In genomic region chr10:123148414-123149161, GRCh38 we compare ENCODE assay signal across 9 cellular contexts. TPM values are rescaled to one million over a fixed set of nuclear protein-coding genes. Genes with fewer than 3 reads are reported as not detected.
A peak's percentile ranks its signal among the peaks of the same experiment; 100 is the strongest.
DNase-seq lines count a peak whose midpoint lies in the region; ATAC-seq lines count a peak whose summit lies in the region.
"Had no signal": no experiment of that assay in that cellular context is flagged by ENCODE, and none has a peak within 500 bp of the region (broad histone marks: within the 10 kb centered on the region; RNA-seq: fewer than 3 reads in every experiment).

No MANE protein-coding gene starts in this region.

- H3K4me1 Mint-ChIP-seq in activated T-helper 2 cell treated with anti-CD3 and anti-CD28 coated beads, Interferon-gamma antibody, Interleukin-2, Interleukin-4, amounts not matched to agents 10 μg/mL and 5 μg/mL and 100 μg/mL, durations not matched to agents 14 hours and 24 hours and 36 hours (ENCODE audit: low read depth): peaks cover 29% of the 10 kb centered on the region
- H3K4me1 Mint-ChIP-seq in naive thymus-derived CD4-positive, alpha-beta T cell: peaks cover 29 to 76% (median 63%) of the 10 kb centered on the region in 7 donors

- H3K4me1 ChIP-seq in naive thymus-derived CD4-positive, alpha-beta T cell (ENCODE audit: control insufficient read depth in 2 of 2, insufficient read depth in 2 of 2, low read length in 2 of 2): peaks cover 30 to 75% of the 10 kb centered on the region in 2 donors

- no peak overlapping the region for H3K27ac ChIP-seq in naive thymus-derived CD4-positive, alpha-beta T cell (ENCODE audit: low read depth, low read length)

- peak overlapping the region; percentile 52 for H3K4me3 ChIP-seq in naive thymus-derived CD4-positive, alpha-beta T cell (ENCODE audit: low read length)
- H3K4me3 ChIP-seq: mucosa of descending colon had no signal

- POLR2A ChIA-PET in naive thymus-derived CD4-positive, alpha-beta T cell (lab: Charles Lee): interaction anchor here (1.1 to 2.8 kb wide), 2 partner anchors 12 to 141 kb away, joined by 3 to 16 read pairs; no protein-coding TSS in a partner anchor

- no peaks in the 10 kb centered on the region for H3K9me3 ChIP-seq in naive thymus-derived CD4-positive, alpha-beta T cell (ENCODE audit: control insufficient read depth in 2 of 3, low read length in 3 of 3)
- H3K9me3 ChIP-seq: mucosa of descending colon had no signal

- intact Hi-C loops in activated T-helper 2 cell treated with anti-CD3 and anti-CD28 coated beads, Interferon-gamma antibody, Interleukin-2, Interleukin-4, amounts not matched to agents 10 μg/mL and 5 μg/mL and 100 μg/mL, durations not matched to agents 14 hours and 24 hours and 36 hours (cut with micrococcal nuclease): loop anchor here (2.0 to 10.0 kb wide), 2 partner anchors 14 to 946 kb away; partner anchors contain the start of genes CHST15 and HMX3
- intact Hi-C loops in naive thymus-derived CD4-positive, alpha-beta T cell (cut with micrococcal nuclease): loop anchor here (1.0 kb wide), 2 partner anchors 8 to 11 kb away; no protein-coding TSS in a partner anchor

- H3K27ac Mint-ChIP-seq in activated T-helper 2 cell treated with anti-CD3 and anti-CD28 coated beads, Interferon-gamma antibody, Interleukin-2, Interleukin-4, amounts not matched to agents 10 μg/mL and 5 μg/mL and 100 μg/mL, durations not matched to agents 14 hours and 24 hours and 36 hours: no peak overlapping the region
- peak overlapping the region in 3 of 9 donors; percentile 37 to 66 (median 54) for H3K27ac Mint-ChIP-seq in naive thymus-derived CD4-positive, alpha-beta T cell

- peak overlapping the region; percentile 57 for H3K4me3 Mint-ChIP-seq in activated T-helper 2 cell treated with anti-CD3 and anti-CD28 coated beads, Interferon-gamma antibody, Interleukin-2, Interleukin-4, amounts not matched to agents 10 μg/mL and 5 μg/mL and 100 μg/mL, durations not matched to agents 14 hours and 24 hours and 36 hours (ENCODE audit: low read depth)
- H3K4me3 Mint-ChIP-seq in naive thymus-derived CD4-positive, alpha-beta T cell: peak overlapping the region; percentile 62 to 91 (median 89)

- H3K36me3 ChIP-seq in naive thymus-derived CD4-positive, alpha-beta T cell (ENCODE audit: control insufficient read depth in 2 of 3, insufficient read depth in 3 of 3, low read length in 3 of 3): no peaks in the 10 kb centered on the region

- no peaks in the 10 kb centered on the region for H3K9me3 Mint-ChIP-seq in activated T-helper 2 cell treated with anti-CD3 and anti-CD28 coated beads, Interferon-gamma antibody, Interleukin-2, Interleukin-4, amounts not matched to agents 10 μg/mL and 5 μg/mL and 100 μg/mL, durations not matched to agents 14 hours and 24 hours and 36 hours
- H3K9me3 Mint-ChIP-seq in naive thymus-derived CD4-positive, alpha-beta T cell: peaks cover 0 to 4% (median 0%) of the 10 kb centered on the region in 11 donors

- DNase-seq in DMS114 treated with DMSO at 0.1 percent for 48 hours (lab: John Stamatoyannopoulos, UW; ENCODE audit: unreplicated experiment) (peak; percentile 28), HK-2 (ENCODE audit: unreplicated experiment) (peak; percentile 58), SIG-M5 (lab: John Stamatoyannopoulos, UW) (no peak), NCI-H2196 treated with DMSO at 0.1 percent for 48 hours (lab: John Stamatoyannopoulos, UW; ENCODE audit: unreplicated experiment) (no peak)
- no peak for DNase-seq in activated T-helper 2 cell treated with anti-CD3 and anti-CD28 coated beads, Interferon-gamma antibody, Interleukin-2, Interleukin-4, amounts not matched to agents 10 μg/mL and 5 μg/mL and 100 μg/mL, durations not matched to agents 14 hours and 24 hours and 36 hours (ENCODE audit: low spot score)
- DNase-seq in naive thymus-derived CD4-positive, alpha-beta T cell: no peak

- H3K27me3 Mint-ChIP-seq in activated T-helper 2 cell treated with anti-CD3 and anti-CD28 coated beads, Interferon-gamma antibody, Interleukin-2, Interleukin-4, amounts not matched to agents 10 μg/mL and 5 μg/mL and 100 μg/mL, durations not matched to agents 14 hours and 24 hours and 36 hours (ENCODE audit: low read depth): peaks cover 62% of the 10 kb centered on the region
- H3K27me3 Mint-ChIP-seq in naive thymus-derived CD4-positive, alpha-beta T cell: peaks cover 42 to 75% (median 47%) of the 10 kb centered on the region in 5 donors

- no peak for ATAC-seq in naive thymus-derived CD4-positive, alpha-beta T cell
- ATAC-seq in HG02973 (IDR thresholded peaks at IDR 0.05; ENCODE audit: unreplicated experiment) (no peak), HG02763 (IDR thresholded peaks at IDR 0.05; ENCODE audit: unreplicated experiment) (no peak)

- peaks cover 15% of the 10 kb centered on the region for H3K36me3 Mint-ChIP-seq in activated T-helper 2 cell treated with anti-CD3 and anti-CD28 coated beads, Interferon-gamma antibody, Interleukin-2, Interleukin-4, amounts not matched to agents 10 μg/mL and 5 μg/mL and 100 μg/mL, durations not matched to agents 14 hours and 24 hours and 36 hours (ENCODE audit: low read depth)
- H3K36me3 Mint-ChIP-seq in naive thymus-derived CD4-positive, alpha-beta T cell: peaks cover 0 to 3% (median 0%) of the 10 kb centered on the region in 5 donors

- peaks cover 22 to 41% of the 10 kb centered on the region in 2 donors for H3K27me3 ChIP-seq in naive thymus-derived CD4-positive, alpha-beta T cell (ENCODE audit: control insufficient read depth in 2 of 2, insufficient read depth in 2 of 2, low read length in 2 of 2)

- CTCF ChIA-PET in naive thymus-derived CD4-positive, alpha-beta T cell (lab: Charles Lee): no interaction called here

RNA-seq across cellular contexts. Expression of gene HMX2, which starts 0.7 kb away (rescaled TPM):
- total RNA-seq in activated T-helper 2 cell treated with anti-CD3 and anti-CD28 coated beads, Interferon-gamma antibody, Interleukin-2, Interleukin-4, amounts not matched to agents 10 μg/mL and 5 μg/mL and 100 μg/mL, durations not matched to agents 14 hours and 24 hours and 36 hours: not detected in 2 replicates
- total RNA-seq in naive thymus-derived CD4-positive, alpha-beta T cell: not detected
- under 1 TPM; 0.14 to 0.24 TPM for polyA plus RNA-seq in naive thymus-derived CD4-positive, alpha-beta T cell

RNA-seq across cellular contexts. Expression of gene BUB3, which starts 5.6 kb away (rescaled TPM):
- total RNA-seq in activated T-helper 2 cell treated with anti-CD3 and anti-CD28 coated beads, Interferon-gamma antibody, Interleukin-2, Interleukin-4, amounts not matched to agents 10 μg/mL and 5 μg/mL and 100 μg/mL, durations not matched to agents 14 hours and 24 hours and 36 hours: 194 and 210 TPM in 2 replicates
- 100 to 1,000 TPM in 3 of 5 experiments, 10 to 100 TPM in 2; 91.4 to 195 (median 171) TPM for total RNA-seq in naive thymus-derived CD4-positive, alpha-beta T cell
- 100 to 1,000 TPM; 230 to 255 TPM for polyA plus RNA-seq in naive thymus-derived CD4-positive, alpha-beta T cell

RNA-seq across cellular contexts. Expression of gene HMX3, which starts 12.8 kb away (rescaled TPM):
- not detected in 2 replicates for total RNA-seq in activated T-helper 2 cell treated with anti-CD3 and anti-CD28 coated beads, Interferon-gamma antibody, Interleukin-2, Interleukin-4, amounts not matched to agents 10 μg/mL and 5 μg/mL and 100 μg/mL, durations not matched to agents 14 hours and 24 hours and 36 hours
- total RNA-seq in naive thymus-derived CD4-positive, alpha-beta T cell: not detected
- polyA plus RNA-seq in naive thymus-derived CD4-positive, alpha-beta T cell: not detected

Comparison
In these comparisons a context has a peak if more than half of its experiments do, and no peak if none do; other contexts are left out.
1. DNase-seq: peak in DMS114 treated with DMSO at 0.1 percent for 48 hours (single experiment) and HK-2 (single experiment); none in activated T-helper 2 cell treated with anti-CD3 and anti-CD28 coated beads, Interferon-gamma antibody, Interleukin-2, Interleukin-4, amounts not matched to agents 10 μg/mL and 5 μg/mL and 100 μg/mL, durations not matched to agents 14 hours and 24 hours and 36 hours (single experiment), naive thymus-derived CD4-positive, alpha-beta T cell (0 of 9), SIG-M5 (single experiment) and NCI-H2196 treated with DMSO at 0.1 percent for 48 hours (single experiment).